9 cellular contexts compared by ENCODE assay signal in the genomic region with DNA sequence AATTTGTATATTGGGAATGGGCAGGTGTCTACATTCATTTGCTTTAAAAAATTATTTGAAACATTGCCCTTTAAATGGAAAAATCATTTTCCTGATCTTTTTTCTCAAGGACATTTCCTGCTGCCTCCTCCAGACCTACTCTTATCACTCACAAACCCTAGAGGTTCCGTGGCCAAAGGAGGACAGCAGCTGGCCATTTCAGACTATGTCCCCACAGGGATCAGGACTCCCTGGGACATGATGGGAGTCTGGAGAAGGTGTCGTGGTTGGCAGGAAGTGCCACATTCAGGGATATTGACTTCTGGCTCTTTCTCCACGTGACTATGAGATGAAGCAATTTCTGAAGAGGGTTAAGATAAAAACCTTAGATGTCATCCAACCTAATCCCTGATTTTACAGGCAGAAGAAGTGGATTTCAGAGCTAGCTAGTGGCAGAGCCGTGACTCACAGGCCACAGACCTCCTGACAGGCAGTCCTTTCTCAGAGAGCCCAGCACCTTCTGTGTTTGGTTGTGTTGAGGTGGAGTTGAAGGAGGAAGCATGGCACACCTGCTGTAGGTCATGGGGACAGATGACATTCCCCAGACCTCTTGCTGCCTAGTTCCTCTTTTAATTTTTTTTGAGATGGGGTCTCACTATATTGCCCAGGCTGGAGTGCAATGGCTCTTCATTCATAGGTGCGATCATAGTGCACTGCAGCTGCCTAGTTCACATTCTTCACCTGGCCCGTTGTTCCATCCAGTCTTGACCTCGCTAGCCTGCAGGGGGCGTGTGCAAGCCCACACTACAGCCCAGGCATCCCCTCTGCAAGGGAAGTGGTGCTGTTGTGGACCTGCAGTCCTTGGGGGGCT. TPM values are rescaled to one million over a fixed set of nuclear protein-coding genes. Genes with fewer than 3 reads are reported as not detected.
DNase-seq lines count a peak whose midpoint lies in the region; ATAC-seq, FAIRE-seq and TF ChIP-seq lines count a peak whose summit lies in the region.
"Had no signal": no experiment of that assay in that cellular context is flagged by ENCODE, and none has a peak within 500 bp of the region (broad histone marks: within the 10 kb centered on the region; RNA-seq: fewer than 3 reads in every experiment).

No MANE protein-coding gene starts in this region.

- intact Hi-C loops in kidney (cut with DNase I), result no loop called here

- no peaks in the 10 kb centered on the region for H3K9me3 ChIP-seq in kidney (ENCODE audit: control insufficient read depth in 1 of 2, low read length in 2 of 2)

- no peak overlapping the region for H3K27ac ChIP-seq in kidney (ENCODE audit: low read depth in 2 of 2, low read length in 2 of 2)

- TF ChIP-seq POLR2A in GM12891 (IDR thresholded peaks at IDR 0.05; ENCODE audit: low read depth, low read length), result no peak

- FAIRE-seq in GM12891 (lab: Jason Lieb, UNC) (peak; percentile 84), kidney (lab: Jason Lieb, UNC) (no peak)

- ATAC-seq in SK-N-SH treated with all-trans-retinoic acid at 6 μM for 48 hours, result peak; percentile 82

- DNase-seq in AG09309 (ENCODE audit: low read depth) (no peak), GM12891 (ENCODE audit: insufficient read length, low spot score) (no peak), iPS-NIHi11 (ENCODE audit: low spot score) (peak; percentile 72), anterior cingulate cortex (lab: John Stamatoyannopoulos, UW) (no peak), AG08396 (ENCODE audit: low spot score) (no peak), kidney (no peak)
- no peak for DNase-seq in NK-92 treated with Interleukin-12 subunit alpha and Interleukin-12 subunit beta, amount 100 ng/mL, for 24 hours (lab: John Stamatoyannopoulos, UW)

- peak; percentile 44 for TF ChIP-seq CTCF in AG09309 (IDR thresholded peaks at IDR 0.05; ENCODE audit: control insufficient read depth, insufficient read depth, low read depth, low read length, missing control alignments)
- no peak for TF ChIP-seq CTCF in kidney (IDR thresholded peaks at IDR 0.05; ENCODE audit: borderline replicate concordance, extremely low read depth, insufficient read depth)

- no peaks in the 10 kb centered on the region for H3K4me1 ChIP-seq in kidney (ENCODE audit: control insufficient read depth in 1 of 2, insufficient read depth in 1 of 2, low read depth in 1 of 2, low read length in 2 of 2)

- no peaks in the 10 kb centered on the region for H3K36me3 ChIP-seq in kidney (ENCODE audit: control insufficient read depth in 1 of 2, insufficient read depth in 2 of 2, low read length in 2 of 2)

- H3K9ac ChIP-seq in kidney (ENCODE audit: low read length in 2 of 2), result no peak overlapping the region

- no peak overlapping the region for H3K4me3 ChIP-seq in AG09309 (ENCODE audit: control insufficient read depth, low read depth, low read length)
- H3K4me3 ChIP-seq in kidney (ENCODE audit: low read length in 2 of 2), result no peak overlapping the region

TF ChIP-seq in GM12891, 5 proteins besides CTCF, POLR2A, EP300 and RAD21:
- TF ChIP-seq TAF1 (IDR thresholded peaks at IDR 0.05; ENCODE audit: low read depth, low read length) (no peak), POLR2AphosphoS5 (IDR thresholded peaks at IDR 0.05; ENCODE audit: low read depth, low read length) (no peak), PAX5 (IDR thresholded peaks at IDR 0.05; ENCODE audit: insufficient read depth, low read length, severe bottlenecking) (no peak), POU2F2 (IDR thresholded peaks at IDR 0.05; ENCODE audit: low read depth, low read length) (no peak), SPI1 (IDR thresholded peaks at IDR 0.05; ENCODE audit: low read depth, low read length) (no peak)

TF ChIP-seq in SK-N-SH treated with all-trans-retinoic acid at 6 μM for 48 hours, 23 proteins besides CTCF, POLR2A, EP300 and RAD21:
- TF ChIP-seq ISL1 (CRISPR knock-in tag; IDR thresholded peaks at IDR 0.05), result no peak

RNA-seq across cellular contexts. Expression of gene IL10, which starts 25.5 kb away (rescaled TPM):
- polyA plus RNA-seq in GM12891 (2012; ENCODE audit: low read depth, missing spikeins), result 3.3 TPM
- 2.5 TPM for total RNA-seq in kidney
- polyA plus RNA-seq in kidney (ENCODE audit: insufficient read depth, low read depth, low replicate concordance), result 0.49 TPM

RNA-seq across cellular contexts. Expression of gene IL19, which starts 27.2 kb away (rescaled TPM):
- 0.18 TPM for polyA plus RNA-seq in GM12891 (2012; ENCODE audit: low read depth, missing spikeins)
- total RNA-seq in kidney, result 3.6 TPM
- polyA plus RNA-seq in kidney (ENCODE audit: insufficient read depth, low read depth, low replicate concordance), result 0.41 TPM
- total RNA-seq: urinary bladder had no signal
- polyA plus RNA-seq: urinary bladder had no signal
